31 cellular contexts compared by ENCODE assay signal in genomic region chr4:153177841-153178240, GRCh38. TPM values are rescaled to one million over a fixed set of nuclear protein-coding genes. Genes with fewer than 3 reads are reported as not detected.
"Had no signal": no experiment of that assay in that cellular context is flagged by ENCODE, and none has a peak within 500 bp of the region (broad histone marks: within the 10 kb centered on the region; RNA-seq: fewer than 3 reads in every experiment).

No MANE protein-coding gene starts in this region.

- H3K36me3 ChIP-seq: adrenal gland, WERI-Rb-1 had no signal

- FAIRE-seq: astrocyte, bronchial epithelial cell had no signal

- H3K9me3 ChIP-seq: adrenal gland, body of pancreas, SJCRH30 had no signal

- DNase-seq: activated CD4-positive, alpha-beta memory T cell treated with anti-CD3 and anti-CD28 coated beads, Interleukin-2, amount 10 ng/mL, durations not matched to agents 7 days and 5 days; activated CD4-positive, alpha-beta T cell treated with anti-CD3 and anti-CD28 coated beads for 1 hour; activated CD4-positive, alpha-beta T cell treated with anti-CD3 and anti-CD28 coated beads for 48 hours; activated CD4-positive, CD25-positive, alpha-beta regulatory T cell; activated CD8-positive, alpha-beta memory T cell treated with anti-CD3 and anti-CD28 coated beads for 24 hours; activated CD8-positive, alpha-beta memory T cell treated with anti-CD3 and anti-CD28 coated beads, Interleukin-2, amount 10 ng/mL, durations not matched to agents 7 days and 5 days; activated CD8-positive, alpha-beta memory T cell treated with anti-CD3 and anti-CD28 coated beads, Interleukin-2, amount 50 U/mL, for 48 hours; activated effector memory CD4-positive, alpha-beta T cell treated with anti-CD3 and anti-CD28 coated beads, Interleukin-2, amount 50 U/mL, for 16 hours; activated naive CD4-positive, alpha-beta T cell; activated T-cell treated with anti-CD3 and anti-CD28 coated beads, Interleukin-2, amount 50 U/mL, for 48 hours; adrenal gland; body of pancreas; cerebellar nuclear complex; MM.1S; MV-4-11; NCI-H1092; NCI-H1436 treated with DMSO at 0.1 percent for 48 hours; NCI-H1694 treated with DMSO at 0.1 percent for 48 hours; NCI-H2029; NCI-H345; NCI-H524 treated with DMSO at 0.1 percent for 48 hours; NCI-H774; SHP77; SJCRH30; T1000; WERI-Rb-1 had no signal

- H3K4me3 Mint-ChIP-seq: activated CD4-positive, alpha-beta memory T cell treated with anti-CD3 and anti-CD28 coated beads, Interleukin-2, amount 10 ng/mL, durations not matched to agents 7 days and 5 days; activated CD8-positive, alpha-beta memory T cell treated with anti-CD3 and anti-CD28 coated beads, Interleukin-2, amount 10 ng/mL, durations not matched to agents 7 days and 5 days had no signal

- H3K27ac ChIP-seq: adrenal gland, body of pancreas, SJCRH30, SK-N-MC, WERI-Rb-1 had no signal

- H3K27me3 ChIP-seq: adrenal gland, body of pancreas, SJCRH30 had no signal

- H3K4me1 Mint-ChIP-seq: activated CD4-positive, alpha-beta memory T cell treated with anti-CD3 and anti-CD28 coated beads, Interleukin-2, amount 10 ng/mL, durations not matched to agents 7 days and 5 days; activated CD8-positive, alpha-beta memory T cell treated with anti-CD3 and anti-CD28 coated beads, Interleukin-2, amount 10 ng/mL, durations not matched to agents 7 days and 5 days had no signal

- H3K9me3 Mint-ChIP-seq: activated CD4-positive, alpha-beta memory T cell treated with anti-CD3 and anti-CD28 coated beads, Interleukin-2, amount 10 ng/mL, durations not matched to agents 7 days and 5 days; activated naive CD4-positive, alpha-beta T cell treated with anti-CD3 and anti-CD28 coated beads, Interleukin-2, amount 50 U/mL, for 72 hours had no signal

- H3K27me3 Mint-ChIP-seq: activated CD4-positive, alpha-beta memory T cell treated with anti-CD3 and anti-CD28 coated beads, Interleukin-2, amount 10 ng/mL, durations not matched to agents 7 days and 5 days; activated CD8-positive, alpha-beta memory T cell treated with anti-CD3 and anti-CD28 coated beads, Interleukin-2, amount 10 ng/mL, durations not matched to agents 7 days and 5 days had no signal

- H3K27ac Mint-ChIP-seq: activated CD4-positive, alpha-beta memory T cell treated with anti-CD3 and anti-CD28 coated beads, Interleukin-2, amount 10 ng/mL, durations not matched to agents 7 days and 5 days; activated CD8-positive, alpha-beta memory T cell treated with anti-CD3 and anti-CD28 coated beads, Interleukin-2, amount 10 ng/mL, durations not matched to agents 7 days and 5 days; activated naive CD4-positive, alpha-beta T cell treated with anti-CD3 and anti-CD28 coated beads, Interleukin-2, amount 50 U/mL, for 72 hours had no signal

- ATAC-seq: activated CD8-positive, alpha-beta memory T cell treated with anti-CD3 and anti-CD28 coated beads, Interleukin-2, amount 10 ng/mL, durations not matched to agents 7 days and 5 days; body of pancreas; Panc1 had no signal

- H3K4me3 ChIP-seq: adrenal gland, body of pancreas, SJCRH30, SK-N-MC had no signal

- H3K4me1 ChIP-seq: adrenal gland, body of pancreas, SJCRH30 had no signal

- H3K36me3 Mint-ChIP-seq: activated CD8-positive, alpha-beta memory T cell treated with anti-CD3 and anti-CD28 coated beads, Interleukin-2, amount 10 ng/mL, durations not matched to agents 7 days and 5 days; activated naive CD4-positive, alpha-beta T cell treated with anti-CD3 and anti-CD28 coated beads, Interleukin-2, amount 50 U/mL, for 72 hours had no signal

RNA-seq across cellular contexts. Expression of gene TRIM2, which starts 26.4 kb away (rescaled TPM):
- total RNA-seq: activated CD8-positive, alpha-beta memory T cell treated with anti-CD3 and anti-CD28 coated beads, Interleukin-2, amount 10 ng/mL, durations not matched to agents 7 days and 5 days had no signal
